30 cellular contexts compared by ENCODE assay signal in the genomic region with DNA sequence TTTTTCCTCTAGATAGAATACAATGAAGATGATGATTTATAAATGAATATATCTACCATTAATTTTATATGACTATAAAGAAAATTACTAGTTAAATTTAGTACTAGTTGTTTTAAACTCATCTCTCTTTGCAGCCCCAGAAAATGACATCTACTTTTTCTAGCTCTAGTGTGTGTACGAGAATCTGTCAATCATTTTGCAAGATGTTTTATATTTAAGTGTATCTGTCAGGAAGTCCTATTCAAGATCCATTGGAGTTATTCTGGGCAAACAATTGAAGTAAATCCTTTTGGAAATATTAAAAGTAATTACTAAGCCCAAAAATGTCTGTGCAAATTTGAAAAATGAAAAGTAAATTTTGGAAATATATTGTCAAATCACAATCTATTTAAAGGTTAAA.
"Had no signal": no experiment of that assay in that cellular context is flagged by ENCODE, and none has a peak within 500 bp of the region (broad histone marks: within the 10 kb centered on the region; RNA-seq: fewer than 3 reads in every experiment).

No MANE protein-coding gene starts in this region.

- H3K27ac ChIP-seq: ascending aorta, cardiac muscle cell, VCaP had no signal

- H3K27me3 ChIP-seq: ascending aorta, cardiac muscle cell had no signal

- H3K9me3 ChIP-seq: ascending aorta had no signal

- H3K4me3 ChIP-seq: ascending aorta, cardiac muscle cell had no signal

- H3K36me3 ChIP-seq: ascending aorta, cardiac muscle cell had no signal

- FAIRE-seq: bronchial epithelial cell, TTC549 had no signal

- DNase-seq: activated B cell treated with CpG ODN at 0.5 μM for 24 hours; activated CD4-positive, alpha-beta memory T cell treated with anti-CD3 and anti-CD28 coated beads for 36 hours; activated CD4-positive, alpha-beta T cell treated with anti-CD3 and anti-CD28 coated beads for 4 hours; activated CD4-positive, alpha-beta T cell treated with anti-CD3 and anti-CD28 coated beads, Interleukin-2, amount 10 ng/mL, durations not matched to agents 24 days and 14 days; activated CD4-positive, alpha-beta T cell treated with anti-CD3 and anti-CD28 coated beads, Interleukin-2, amount 50 U/mL, for 1 hour; activated CD4-positive, alpha-beta T cell treated with anti-CD3 and anti-CD28 coated beads, Interleukin-2, amount 50 U/mL, for 4 hours; activated CD4-positive, CD25-positive, alpha-beta regulatory T cell treated with anti-CD3 and anti-CD28 coated beads, Interleukin-2, amount 50 U/mL, for 72 hours; activated CD8-positive, alpha-beta memory T cell treated with anti-CD3 and anti-CD28 coated beads, Interleukin-2, amount 50 U/mL, for 4 hours; activated CD8-positive, alpha-beta T cell treated with anti-CD3 and anti-CD28 coated beads for 36 hours; activated effector memory CD4-positive, alpha-beta T cell treated with anti-CD3 and anti-CD28 coated beads, Interleukin-2, amount 50 U/mL, for 16 hours; activated naive CD4-positive, alpha-beta T cell treated with anti-CD3 and anti-CD28 coated beads, Interleukin-2, amount 10 ng/mL, durations not matched to agents 7 days and 5 days; activated naive CD4-positive, alpha-beta T cell treated with Interleukin-2 at 50 U/mL for 16 hours; activated naive CD8-positive, alpha-beta T cell treated with anti-CD3 and anti-CD28 coated beads, Interleukin-2, amount 10 ng/mL, durations not matched to agents 7 days and 5 days; activated naive CD8-positive, alpha-beta T cell treated with anti-CD3 and anti-CD28 coated beads, Interleukin-2, amount 50 U/mL, for 24 hours; activated T-cell treated with anti-CD3 and anti-CD28 coated beads for 4 hours; activated T-cell treated with anti-CD3 and anti-CD28 coated beads, Interleukin-2, amount 50 U/mL, for 1 hour; activated T-cell treated with anti-CD3 and anti-CD28 coated beads, Interleukin-2, amount 50 U/mL, for 4 hours; activated T-cell treated with anti-CD3 and anti-CD28 coated beads, Interleukin-2, amount 50 U/mL, for 72 hours; amygdala; anterior cingulate cortex; caudate nucleus; cerebellar nuclear complex; T-helper 1 cell; T-helper 2 cell; T-helper 9 cell had no signal
